1 cellular context compared by ENCODE assay signal in the genomic region with DNA sequence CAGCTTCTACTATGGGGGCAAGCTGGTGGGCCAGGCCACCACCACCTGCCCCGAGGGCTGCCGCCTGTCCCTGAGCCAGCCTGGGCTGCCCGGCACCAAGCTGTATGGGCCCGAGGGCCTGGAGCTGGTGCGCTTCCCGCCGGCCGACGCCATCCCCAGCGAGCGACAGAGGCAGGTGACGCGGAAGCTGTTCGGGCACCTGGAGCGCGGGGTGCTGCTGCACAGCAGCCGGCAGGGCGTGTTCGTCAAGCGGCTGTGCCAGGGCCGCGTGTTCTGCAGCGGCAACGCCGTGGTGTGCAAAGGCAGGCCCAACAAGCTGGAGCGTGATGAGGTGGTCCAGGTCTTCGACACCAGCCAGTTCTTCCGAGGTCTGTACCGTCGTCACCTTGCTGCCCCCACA.
TF ChIP-seq lines count a peak whose summit lies in the region.

No MANE protein-coding gene starts in this region.

TF ChIP-seq in GM12878, 131 proteins besides CTCF, POLR2A, EP300 and RAD21:
- no peak for TF ChIP-seq TCF12 (IDR thresholded peaks at IDR 0.05; ENCODE audit: low read depth, low read length)
- TF ChIP-seq HDAC6 (IDR thresholded peaks at IDR 0.05; ENCODE audit: unreplicated experiment): no peak
- TF ChIP-seq POU2F2 (IDR thresholded peaks at IDR 0.05; ENCODE audit: borderline replicate concordance, low read depth, low read length): 0 out of 3 replicates have a peak, but pooled peaks have one; percentile 2
- no peak for TF ChIP-seq MLLT1 (IDR thresholded peaks at IDR 0.05)
- TF ChIP-seq PAX5 (IDR thresholded peaks at IDR 0.05; ENCODE audit: borderline replicate concordance, low read depth, low read length): no peak
- TF ChIP-seq CHD4 (IDR thresholded peaks at IDR 0.05): no peak
- TF ChIP-seq POLR2AphosphoS5 (IDR thresholded peaks at IDR 0.05; ENCODE audit: low read length): 0 out of 2 replicates have a peak, but pooled peaks have one; percentile 9
TF ChIP-seq in GM12878: peak in this region for 2.
